Comparison of ENCODE assay signal across 9 cellular contexts in the genomic region with DNA sequence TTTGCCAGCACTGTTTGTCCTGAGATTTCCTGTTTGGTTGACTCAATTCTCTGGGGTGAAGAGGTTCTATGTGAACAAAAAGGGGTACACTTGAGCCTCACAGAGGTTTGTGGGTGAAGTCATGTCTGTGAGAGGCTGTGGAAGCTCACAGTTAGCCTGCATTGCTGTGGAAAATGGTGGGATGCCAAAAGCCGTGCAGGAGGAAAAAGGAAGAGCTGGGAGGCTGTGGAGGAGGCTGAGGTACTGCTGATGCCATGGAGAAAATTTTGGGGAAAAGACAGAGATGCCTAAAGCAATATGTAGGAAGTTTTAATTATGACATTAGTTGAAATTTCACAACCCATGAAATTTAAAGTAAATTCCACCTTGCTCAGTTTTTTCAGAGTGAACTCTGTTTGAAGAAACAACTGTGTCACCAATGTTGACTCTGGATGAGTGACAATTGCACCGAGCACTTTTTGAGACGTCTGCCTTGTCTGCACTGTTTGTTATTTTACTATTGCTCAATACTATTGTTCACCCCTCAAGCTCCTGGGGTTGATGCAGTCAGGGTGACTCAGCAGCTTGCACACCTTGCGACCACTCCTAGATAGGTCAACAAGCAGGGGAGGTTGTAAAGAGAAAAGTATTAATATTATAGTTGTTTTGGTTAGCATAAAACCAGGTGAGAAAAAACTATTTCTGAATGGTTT. TPM values are rescaled to one million over a fixed set of nuclear protein-coding genes. Genes with fewer than 3 reads are reported as not detected.
DNase-seq lines count a peak whose midpoint lies in the region; ATAC-seq and TF ChIP-seq lines count a peak whose summit lies in the region.
"Not testable (repeated sequence)": the region's sequence is repeated elsewhere in the genome, so short reads cannot be mapped to it uniquely, and the experiment has no call there.
"Had no signal": no experiment of that assay in that cellular context is flagged by ENCODE, and none has a peak within 500 bp of the region (broad histone marks: within the 10 kb centered on the region; RNA-seq: fewer than 3 reads in every experiment).

No MANE protein-coding gene starts in this region.

- not testable (repeated sequence) for H3K4me1 ChIP-seq in mucosa of descending colon (ENCODE audit: low read depth)

- ATAC-seq in mucosa of descending colon = peak; percentile 69

- intact Hi-C loops in Calu3 (cut with micrococcal nuclease; ENCODE audit: unreplicated experiment); dendritic cell treated with granulocyte-macrophage colony-stimulating factor and Interleukin-4, amounts not matched to agents 40 ng/mL and 50 ng/mL, for 4 days (cut with micrococcal nuclease); mucosa of descending colon (cut with DNase I, micrococcal nuclease): not testable (repeated sequence)

- not testable (repeated sequence) for H3K4me3 ChIP-seq in mucosa of descending colon

- not testable (repeated sequence) for TF ChIP-seq CTCF in Calu3 (IDR thresholded peaks at IDR 0.05; ENCODE audit: unreplicated experiment); mucosa of descending colon (IDR thresholded peaks at IDR 0.05); type B pancreatic cell (conservative IDR thresholded peaks at IDR 0.05)

- peaks cover 23% of the 10 kb centered on the region for H3K4me1 Mint-ChIP-seq in Calu3 (ENCODE audit: low read depth, unreplicated experiment)
- H3K4me1 Mint-ChIP-seq in dendritic cell treated with granulocyte-macrophage colony-stimulating factor and Interleukin-4, amounts not matched to agents 40 ng/mL and 50 ng/mL, for 4 days (ENCODE audit: low read depth) = peaks cover 20% of the 10 kb centered on the region
- not testable (repeated sequence) for H3K4me1 Mint-ChIP-seq in type B pancreatic cell (ENCODE audit: unreplicated experiment)

- not testable (repeated sequence) for H3K27me3 Mint-ChIP-seq in Calu3 (ENCODE audit: unreplicated experiment); dendritic cell treated with granulocyte-macrophage colony-stimulating factor and Interleukin-4, amounts not matched to agents 40 ng/mL and 50 ng/mL, for 4 days; type B pancreatic cell

- H3K27ac Mint-ChIP-seq in Calu3 (ENCODE audit: unreplicated experiment) (peak overlapping the region; percentile 69), type B pancreatic cell (peak overlapping the region; percentile 82)
- peak overlapping the region; percentile 41 for H3K27ac Mint-ChIP-seq in dendritic cell treated with granulocyte-macrophage colony-stimulating factor and Interleukin-4, amounts not matched to agents 40 ng/mL and 50 ng/mL, for 4 days

- not testable (repeated sequence) for H3K36me3 ChIP-seq in mucosa of descending colon (ENCODE audit: low read depth)

- H3K36me3 Mint-ChIP-seq in Calu3 (ENCODE audit: insufficient read depth, unreplicated experiment); dendritic cell treated with granulocyte-macrophage colony-stimulating factor and Interleukin-4, amounts not matched to agents 40 ng/mL and 50 ng/mL, for 4 days (ENCODE audit: low read depth); type B pancreatic cell: not testable (repeated sequence)

- not testable (repeated sequence) for H3K9me3 ChIP-seq in mucosa of descending colon

- BruUV-seq in Calu3 (replicated peaks; lab: Mats Ljungman, UMichigan) = not testable (repeated sequence)

- H3K9me3 Mint-ChIP-seq in Calu3 (ENCODE audit: low read depth, unreplicated experiment); dendritic cell treated with granulocyte-macrophage colony-stimulating factor and Interleukin-4, amounts not matched to agents 40 ng/mL and 50 ng/mL, for 4 days; type B pancreatic cell: not testable (repeated sequence)

- CTCF ChIA-PET in Calu3 (lab: Charles Lee) = not testable (repeated sequence)

- H3K4me3 Mint-ChIP-seq in Calu3 (ENCODE audit: low read depth, unreplicated experiment); dendritic cell treated with granulocyte-macrophage colony-stimulating factor and Interleukin-4, amounts not matched to agents 40 ng/mL and 50 ng/mL, for 4 days: not testable (repeated sequence)
- peak overlapping the region; percentile 34 for H3K4me3 Mint-ChIP-seq in type B pancreatic cell

- DNase-seq in Calu3 (peak; percentile 15), LoVo (ENCODE audit: low spot score) (peak; percentile 81), SIG-M5 treated with dmso at 0.1 percent for 504 hours (lab: John Stamatoyannopoulos, UW; ENCODE audit: unreplicated experiment) (peak; percentile 28), iris pigment epithelial cell (ENCODE audit: low read depth) (peak; percentile 18)
- peak; percentile 13 for DNase-seq in NK-92 treated with Interleukin-12 subunit alpha and Interleukin-12 subunit beta, amount 100 ng/mL, for 24 hours (lab: John Stamatoyannopoulos, UW)
- DNase-seq in mucosa of descending colon; type B pancreatic cell (ENCODE audit: extremely low spot score, unreplicated experiment): not testable (repeated sequence)

RNA-seq across cellular contexts. Expression of a gene that starts 5.3 kb away (rescaled TPM):
- total RNA-seq in Calu3 (2022) (10.6 and 13.2 TPM in 2 replicates), mucosa of descending colon (10 to 100 TPM; 19.5 to 39.7 (median 20.0) TPM), type B pancreatic cell (ENCODE audit: low replicate concordance) (87.5 and 289 TPM in 2 replicates)
- total RNA-seq: CD4-positive, alpha-beta memory T cell had no signal

RNA-seq across cellular contexts. Expression of a gene that starts 45.8 kb away (rescaled TPM):
- total RNA-seq in Calu3 (2022) (10.2 and 17.3 TPM in 2 replicates), mucosa of descending colon (10 to 100 TPM; 28.4 to 66.9 (median 38.3) TPM), type B pancreatic cell (ENCODE audit: low replicate concordance) (14.5 and 18.6 TPM in 2 replicates)
